ENCODE assay signal across 10 cellular contexts in the genomic region with DNA sequence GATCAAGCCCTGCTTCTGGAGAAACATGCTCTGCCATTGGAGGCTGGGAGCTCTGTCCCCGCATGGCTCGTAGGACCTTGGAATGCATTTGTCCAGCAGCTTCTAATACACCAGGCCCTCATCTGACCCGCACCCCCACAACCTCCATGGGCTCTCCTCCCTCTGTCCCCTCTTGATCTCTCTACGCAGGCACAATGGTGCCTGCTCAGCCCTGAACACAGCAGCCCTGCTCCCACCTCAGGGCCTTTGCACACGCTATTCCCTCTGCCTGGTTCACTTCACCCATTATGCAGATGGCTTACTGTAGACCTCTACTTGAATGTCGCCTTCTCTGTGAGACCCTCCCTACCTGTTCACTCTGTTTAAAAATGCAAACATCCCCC. TPM values are rescaled to one million over a fixed set of nuclear protein-coding genes. Genes with fewer than 3 reads are reported as not detected.
A peak's percentile ranks its signal among the peaks of the same experiment; 100 is the strongest.
DNase-seq lines count a peak whose midpoint lies in the region; ATAC-seq and TF ChIP-seq lines count a peak whose summit lies in the region.
"Had no signal": no experiment of that assay in that cellular context is flagged by ENCODE, and none has a peak within 500 bp of the region (broad histone marks: within the 10 kb centered on the region; RNA-seq: fewer than 3 reads in every experiment).

No MANE protein-coding gene starts in this region.

- POLR2A ChIA-PET in activated CD4-positive, alpha-beta T cell treated with anti-CD3 and anti-CD28 coated beads, Interleukin-2, amount 10 ng/mL, durations not matched to agents 7 days and 5 days (lab: Charles Lee), result no interaction called here

- H3K9me3 Mint-ChIP-seq in activated CD4-positive, alpha-beta T cell treated with anti-CD3 and anti-CD28 coated beads, Interleukin-2, amount 10 ng/mL, durations not matched to agents 7 days and 5 days, result peaks cover 23% of the 10 kb centered on the region
- H3K9me3 Mint-ChIP-seq in T-helper 2 cell treated with Interferon-gamma antibody and Interleukin-4, amounts not matched to agents 5 μg/mL and 100 μg/mL, for 36 hours, result peaks cover 16% of the 10 kb centered on the region
- H3K9me3 Mint-ChIP-seq in stimulated activated naive CD8-positive, alpha-beta T cell treated with anti-CD3 and anti-CD28 coated beads, Interleukin-15, amount 100 ng/mL, for 72 hours, result peaks cover 6 to 9% of the 10 kb centered on the region in 2 donors

- H3K4me3 ChIP-seq in gastroesophageal sphincter, result no peak overlapping the region

- H3K27ac ChIP-seq in gastroesophageal sphincter, result peak overlapping the region in 3 of 4 donors; percentile 67 to 69 (median 67)

- no peaks in the 10 kb centered on the region for H3K9me3 ChIP-seq in gastroesophageal sphincter

- CTCF ChIA-PET in activated CD4-positive, alpha-beta T cell treated with anti-CD3 and anti-CD28 coated beads, Interleukin-2, amount 10 ng/mL, durations not matched to agents 7 days and 5 days (lab: Charles Lee), result interaction anchor here (0.6 to 5.5 kb wide), 11 partner anchors 8 to 54 kb away, joined by 3 to 42 read pairs (median 4); no protein-coding TSS in a partner anchor

- peak overlapping the region; percentile 74 for H3K4me3 Mint-ChIP-seq in activated CD4-positive, alpha-beta T cell treated with anti-CD3 and anti-CD28 coated beads, Interleukin-2, amount 10 ng/mL, durations not matched to agents 7 days and 5 days
- H3K4me3 Mint-ChIP-seq in T-helper 2 cell treated with Interferon-gamma antibody and Interleukin-4, amounts not matched to agents 5 μg/mL and 100 μg/mL, for 36 hours, result peak overlapping the region; percentile 85
- peak overlapping the region; percentile 75 to 82 for H3K4me3 Mint-ChIP-seq in stimulated activated naive CD8-positive, alpha-beta T cell treated with anti-CD3 and anti-CD28 coated beads, Interleukin-15, amount 100 ng/mL, for 72 hours
- H3K4me3 Mint-ChIP-seq: naive B cell had no signal

- ATAC-seq in gastroesophageal sphincter, result no peak
- ATAC-seq in stimulated activated naive CD8-positive, alpha-beta T cell treated with anti-CD3 and anti-CD28 coated beads, Interleukin-15, amount 100 ng/mL, for 72 hours, result no peak

- no peaks in the 10 kb centered on the region for H3K27me3 ChIP-seq in gastroesophageal sphincter

- peak overlapping the region; percentile 92 for H3K27ac Mint-ChIP-seq in activated CD4-positive, alpha-beta T cell treated with anti-CD3 and anti-CD28 coated beads, Interleukin-2, amount 10 ng/mL, durations not matched to agents 7 days and 5 days
- peak overlapping the region; percentile 97 for H3K27ac Mint-ChIP-seq in T-helper 2 cell treated with Interferon-gamma antibody and Interleukin-4, amounts not matched to agents 5 μg/mL and 100 μg/mL, for 36 hours
- H3K27ac Mint-ChIP-seq in stimulated activated naive CD8-positive, alpha-beta T cell treated with anti-CD3 and anti-CD28 coated beads, Interleukin-15, amount 100 ng/mL, for 72 hours, result peak overlapping the region; percentile 94 to 95
- H3K27ac Mint-ChIP-seq: naive B cell had no signal

- H3K4me1 Mint-ChIP-seq in activated CD4-positive, alpha-beta T cell treated with anti-CD3 and anti-CD28 coated beads, Interleukin-2, amount 10 ng/mL, durations not matched to agents 7 days and 5 days, result peaks cover 87% of the 10 kb centered on the region
- peaks cover 75% of the 10 kb centered on the region for H3K4me1 Mint-ChIP-seq in T-helper 2 cell treated with Interferon-gamma antibody and Interleukin-4, amounts not matched to agents 5 μg/mL and 100 μg/mL, for 36 hours (ENCODE audit: low read depth)
- peaks cover 73% of the 10 kb centered on the region for H3K4me1 Mint-ChIP-seq in stimulated activated naive CD8-positive, alpha-beta T cell treated with anti-CD3 and anti-CD28 coated beads, Interleukin-15, amount 100 ng/mL, for 72 hours

- no peak for TF ChIP-seq POLR2A in gastroesophageal sphincter (IDR thresholded peaks at IDR 0.05)

- no peak for DNase-seq in activated CD4-positive, alpha-beta T cell treated with anti-CD3 and anti-CD28 coated beads, Interleukin-2, amount 10 ng/mL, durations not matched to agents 7 days and 5 days
- no peak for DNase-seq in activated CD4-positive, alpha-beta T cell treated with anti-CD3 and anti-CD28 coated beads, Interleukin-2, amount 50 U/mL, for 1 hour
- DNase-seq in T-helper 2 cell treated with Interferon-gamma antibody and Interleukin-4, amounts not matched to agents 5 μg/mL and 100 μg/mL, for 36 hours (ENCODE audit: low spot score), result no peak
- no peak for DNase-seq in stimulated activated naive CD8-positive, alpha-beta T cell treated with anti-CD3 and anti-CD28 coated beads, Interleukin-15, amount 100 ng/mL, for 72 hours
- DNase-seq in OCI-M2 (lab: John Stamatoyannopoulos, UW; ENCODE audit: unreplicated experiment), result no peak
- DNase-seq in NAMALWA (ENCODE audit: low spot score), result no peak
- no peak for DNase-seq in midbrain (lab: John Stamatoyannopoulos, UW)
- DNase-seq: DMS79, naive B cell had no signal

- peaks cover 0 to 52% (median 7%) of the 10 kb centered on the region in 3 donors for H3K4me1 ChIP-seq in gastroesophageal sphincter

- TF ChIP-seq EP300 in gastroesophageal sphincter (IDR thresholded peaks at IDR 0.05), result no peak

- WGBS in gastroesophageal sphincter (ENCODE audit: low coverage in 1 of 2), 2 donors, result 94 to 100% methylated on average over 4 to 5 of the region's 6 CpGs

- no peak for TF ChIP-seq CTCF in gastroesophageal sphincter (IDR thresholded peaks at IDR 0.05)

- H3K36me3 Mint-ChIP-seq in activated CD4-positive, alpha-beta T cell treated with anti-CD3 and anti-CD28 coated beads, Interleukin-2, amount 10 ng/mL, durations not matched to agents 7 days and 5 days (ENCODE audit: low read depth), result peaks cover 48% of the 10 kb centered on the region
- peaks cover 62% of the 10 kb centered on the region for H3K36me3 Mint-ChIP-seq in T-helper 2 cell treated with Interferon-gamma antibody and Interleukin-4, amounts not matched to agents 5 μg/mL and 100 μg/mL, for 36 hours (ENCODE audit: low read depth)

- H3K27me3 Mint-ChIP-seq in activated CD4-positive, alpha-beta T cell treated with anti-CD3 and anti-CD28 coated beads, Interleukin-2, amount 10 ng/mL, durations not matched to agents 7 days and 5 days, result no peaks in the 10 kb centered on the region
- no peaks in the 10 kb centered on the region for H3K27me3 Mint-ChIP-seq in T-helper 2 cell treated with Interferon-gamma antibody and Interleukin-4, amounts not matched to agents 5 μg/mL and 100 μg/mL, for 36 hours (ENCODE audit: low read depth)
- H3K27me3 Mint-ChIP-seq in stimulated activated naive CD8-positive, alpha-beta T cell treated with anti-CD3 and anti-CD28 coated beads, Interleukin-15, amount 100 ng/mL, for 72 hours, result peaks cover 6% of the 10 kb centered on the region

- H3K36me3 ChIP-seq in gastroesophageal sphincter, result no peaks in the 10 kb centered on the region

RNA-seq across cellular contexts. Expression of a gene that starts 27.0 kb away (rescaled TPM):
- under 1 TPM; 0.40 to 0.62 TPM for total RNA-seq in activated CD4-positive, alpha-beta T cell treated with anti-CD3 and anti-CD28 coated beads, Interleukin-2, amount 10 ng/mL, durations not matched to agents 7 days and 5 days
- 100 to 1,000 TPM in 3 of 4 donors, 10 to 100 TPM in 1; 75.3 to 169 (median 137) TPM for total RNA-seq in gastroesophageal sphincter

Comparison
In these comparisons a context has a peak if more than half of its experiments do, and no peak if none do; other contexts are left out.
1. RNA of a gene that starts 27.0 kb away (total RNA-seq): 75.3 to 169 TPM in gastroesophageal sphincter; 0.40 to 0.62 TPM in activated CD4-positive, alpha-beta T cell treated with anti-CD3 and anti-CD28 coated beads, Interleukin-2, amount 10 ng/mL, durations not matched to agents 7 days and 5 days; every median in the first group is over 10 times any median in the second.
2. Peak in every context shown above with its lines, with median percentiles within 50 percentile points of each other: H3K27ac Mint-ChIP-seq and H3K4me3 Mint-ChIP-seq.